ENCODE assay signal across 8 cellular contexts in genomic region chr12:124915249-124916236, GRCh38. TPM values are rescaled to one million over a fixed set of nuclear protein-coding genes. Genes with fewer than 3 reads are reported as not detected.
A peak's percentile ranks its signal among the peaks of the same experiment; 100 is the strongest.
DNase-seq lines count a peak whose midpoint lies in the region; ATAC-seq and TF ChIP-seq lines count a peak whose summit lies in the region.

No MANE protein-coding gene starts in this region.

- peaks cover 82 to 94% (median 90%) of the 10 kb centered on the region in 3 donors for H3K4me1 Mint-ChIP-seq in CD8-positive, alpha-beta memory T cell
- H3K4me1 Mint-ChIP-seq in osteocyte (ENCODE audit: unreplicated experiment), result peaks cover 77% of the 10 kb centered on the region

- H3K9me3 Mint-ChIP-seq in CD8-positive, alpha-beta memory T cell, result peaks cover 0 to 12% (median 4%) of the 10 kb centered on the region in 5 donors
- H3K9me3 Mint-ChIP-seq in osteocyte (ENCODE audit: unreplicated experiment), result no peaks in the 10 kb centered on the region

- H3K27me3 ChIP-seq in CD8-positive, alpha-beta memory T cell (ENCODE audit: insufficient read depth, low read length, poor library complexity, severe bottlenecking), result no peaks in the 10 kb centered on the region
- no peaks in the 10 kb centered on the region for H3K27me3 ChIP-seq in foreskin keratinocyte

- H3K27ac Mint-ChIP-seq in CD8-positive, alpha-beta memory T cell, result peak overlapping the region; percentile 90 to 100 (median 98)
- H3K27ac Mint-ChIP-seq in osteocyte (ENCODE audit: unreplicated experiment), result peak overlapping the region; percentile 98

- peaks cover 0 to 19% of the 10 kb centered on the region in 2 donors for H3K27me3 Mint-ChIP-seq in CD8-positive, alpha-beta memory T cell
- no peaks in the 10 kb centered on the region for H3K27me3 Mint-ChIP-seq in osteocyte (ENCODE audit: unreplicated experiment)

- H3K9me3 ChIP-seq in CD8-positive, alpha-beta memory T cell (ENCODE audit: low read length), result no peaks in the 10 kb centered on the region

- H3K27ac ChIP-seq in CD8-positive, alpha-beta memory T cell (ENCODE audit: low read depth, low read length), result peak overlapping the region; percentile 100
- peak overlapping the region; percentile 100 for H3K27ac ChIP-seq in foreskin keratinocyte

- CTCF ChIA-PET in CD8-positive, alpha-beta memory T cell (lab: Charles Lee), result interaction anchor here (1.4 to 30.2 kb wide), 4 partner anchors 7 to 23 kb away, joined by 4 to 711 read pairs (median 8); no protein-coding TSS in a partner anchor

- peaks cover 18 to 40% (median 22%) of the 10 kb centered on the region in 3 donors for H3K36me3 Mint-ChIP-seq in CD8-positive, alpha-beta memory T cell
- peaks cover 30% of the 10 kb centered on the region for H3K36me3 Mint-ChIP-seq in osteocyte (ENCODE audit: unreplicated experiment)

- peaks cover 15% of the 10 kb centered on the region for H3K36me3 ChIP-seq in CD8-positive, alpha-beta memory T cell (ENCODE audit: insufficient read depth, low read length)

- H3K4me3 Mint-ChIP-seq in CD8-positive, alpha-beta memory T cell, result peak overlapping the region; percentile 82 to 100 (median 99)
- H3K4me3 Mint-ChIP-seq in osteocyte (ENCODE audit: unreplicated experiment), result peak overlapping the region; percentile 100

- ATAC-seq in HG02571 (IDR thresholded peaks at IDR 0.05; ENCODE audit: unreplicated experiment), result peak; percentile 9
- peak; percentile 0 for ATAC-seq in foreskin keratinocyte

- peak in 1 of 5 donors; percentile 31 for DNase-seq in CD8-positive, alpha-beta memory T cell
- DNase-seq in foreskin keratinocyte, result peak in 1 of 2 donors; percentile 68
- DNase-seq in osteocyte (ENCODE audit: extremely low spot score, unreplicated experiment), result no peak
- DNase-seq in iPS-NIHi11 (ENCODE audit: low spot score), result no peak
- no peak for DNase-seq in NCI-H2081 treated with DMSO at 0.1 percent for 48 hours (lab: John Stamatoyannopoulos, UW)
- DNase-seq in NCI-H774 (lab: John Stamatoyannopoulos, UW), result no peak

- POLR2A ChIA-PET in CD8-positive, alpha-beta memory T cell (lab: Charles Lee), result interaction anchor here (1.2 to 9.6 kb wide), 6 partner anchors 9 to 77 kb away, joined by 3 to 224 read pairs (median 11); no protein-coding TSS in a partner anchor

- H3K4me3 ChIP-seq in CD8-positive, alpha-beta memory T cell (ENCODE audit: low read length), result peak overlapping the region; percentile 99
- peak overlapping the region; percentile 75 for H3K4me3 ChIP-seq in WI38 (ENCODE audit: low read depth, low read length)

- TF ChIP-seq CTCF in WI38 (IDR thresholded peaks at IDR 0.05; ENCODE audit: low read depth, low read length), result no peak
- no peak for TF ChIP-seq CTCF in foreskin keratinocyte (conservative IDR thresholded peaks at IDR 0.05)
- TF ChIP-seq CTCF in osteocyte (IDR thresholded peaks at IDR 0.05), result no peak

- peaks cover 63% of the 10 kb centered on the region for H3K4me1 ChIP-seq in CD8-positive, alpha-beta memory T cell (ENCODE audit: insufficient read depth, low read length)
- H3K4me1 ChIP-seq in foreskin keratinocyte, result peaks cover 47% of the 10 kb centered on the region

RNA-seq across cellular contexts. Expression of gene UBC, which starts 1.1 kb away (rescaled TPM):
- 100 to 1,000 TPM; 839 to 849 TPM for total RNA-seq in CD8-positive, alpha-beta memory T cell
- 1,913 TPM for polyA plus RNA-seq in CD8-positive, alpha-beta memory T cell
- total RNA-seq in foreskin keratinocyte (1,251 and 1,486 TPM in 2 replicates), osteocyte (1,249 and 1,279 TPM in 2 replicates)
- polyA plus RNA-seq in foreskin keratinocyte, result 1,048 and 1,182 TPM in 2 replicates

RNA-seq across cellular contexts. Expression of gene SCARB1, which starts 51.9 kb away (rescaled TPM):
- 10 to 100 TPM; 20.4 to 21.6 TPM for total RNA-seq in CD8-positive, alpha-beta memory T cell
- 3.6 TPM for polyA plus RNA-seq in CD8-positive, alpha-beta memory T cell
- total RNA-seq in foreskin keratinocyte (48.4 and 52.1 TPM in 2 replicates), osteocyte (27.1 and 28.2 TPM in 2 replicates)
- polyA plus RNA-seq in foreskin keratinocyte, result 69.5 and 69.7 TPM in 2 replicates
